20 cellular contexts compared by ENCODE assay signal in the genomic region with DNA sequence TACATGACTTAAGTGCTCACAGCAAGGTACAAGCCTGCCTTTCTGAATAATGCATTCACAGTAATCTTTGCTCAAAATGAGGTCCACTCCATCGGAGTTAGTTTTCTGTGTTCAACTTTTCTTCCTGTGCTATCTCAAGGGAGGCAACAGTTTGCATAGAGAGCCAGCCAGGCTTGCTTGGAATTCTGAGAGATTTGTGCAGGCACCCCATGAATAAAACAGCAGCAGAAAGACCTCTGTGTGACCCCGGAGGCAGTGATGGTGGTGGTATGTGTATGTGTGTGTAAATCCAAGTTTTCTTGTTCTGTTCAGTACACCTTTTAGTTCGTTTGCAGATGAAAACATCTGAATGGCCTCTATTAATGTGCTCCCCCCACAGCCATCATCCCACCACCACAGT.
"Had no signal": no experiment of that assay in that cellular context is flagged by ENCODE, and none has a peak within 500 bp of the region (broad histone marks: within the 10 kb centered on the region; RNA-seq: fewer than 3 reads in every experiment).

No MANE protein-coding gene starts in this region.

- H3K27ac Mint-ChIP-seq: activated naive CD8-positive, alpha-beta T cell treated with anti-CD3 and anti-CD28 coated beads for 36 hours; effector memory CD8-positive, alpha-beta T cell; naive thymus-derived CD4-positive, alpha-beta T cell; T-helper 1 cell treated with Interleukin-12 subunit alpha and Interleukin-12 subunit beta and Interleukin-4 antibody, amounts not matched to agents 30 μg/mL and 1 μg/mL, for 36 hours had no signal

- H3K4me3 Mint-ChIP-seq: activated naive CD8-positive, alpha-beta T cell treated with anti-CD3 and anti-CD28 coated beads for 36 hours; effector memory CD8-positive, alpha-beta T cell; naive thymus-derived CD4-positive, alpha-beta T cell; T-helper 1 cell treated with Interleukin-12 subunit alpha and Interleukin-12 subunit beta and Interleukin-4 antibody, amounts not matched to agents 30 μg/mL and 1 μg/mL, for 36 hours had no signal

- H3K9me3 ChIP-seq: body of pancreas, lower lobe of right lung, spleen had no signal

- H3K4me1 Mint-ChIP-seq: activated naive CD8-positive, alpha-beta T cell treated with anti-CD3 and anti-CD28 coated beads for 36 hours; naive thymus-derived CD4-positive, alpha-beta T cell had no signal

- H3K36me3 Mint-ChIP-seq: activated naive CD8-positive, alpha-beta T cell treated with anti-CD3 and anti-CD28 coated beads for 36 hours; naive thymus-derived CD4-positive, alpha-beta T cell had no signal

- H3K27me3 Mint-ChIP-seq: activated naive CD8-positive, alpha-beta T cell treated with anti-CD3 and anti-CD28 coated beads for 36 hours; effector memory CD8-positive, alpha-beta T cell had no signal

- H3K9ac ChIP-seq: parathyroid adenoma had no signal

- H3K4me3 ChIP-seq: body of pancreas, dorsolateral prefrontal cortex, lower lobe of right lung, spleen had no signal

- H3K27ac ChIP-seq: body of pancreas, dorsolateral prefrontal cortex, lower lobe of right lung, parathyroid adenoma, spleen had no signal

- H3K4me1 ChIP-seq: body of pancreas, lower lobe of right lung, parathyroid adenoma, spleen had no signal

- H3K9me3 Mint-ChIP-seq: activated naive CD8-positive, alpha-beta T cell treated with anti-CD3 and anti-CD28 coated beads for 36 hours; effector memory CD8-positive, alpha-beta T cell; T-helper 1 cell treated with Interleukin-12 subunit alpha and Interleukin-12 subunit beta and Interleukin-4 antibody, amounts not matched to agents 30 μg/mL and 1 μg/mL, for 36 hours had no signal

- DNase-seq: activated CD4-positive, alpha-beta T cell treated with anti-CD3 and anti-CD28 coated beads for 4 hours; activated CD4-positive, alpha-beta T cell treated with anti-CD3 and anti-CD28 coated beads, Interleukin-2, amount 50 U/mL, for 48 hours; activated CD4-positive, CD25-positive, alpha-beta regulatory T cell; activated naive CD4-positive, alpha-beta T cell treated with Interleukin-2 at 50 U/mL for 16 hours; activated naive CD8-positive, alpha-beta T cell treated with anti-CD3 and anti-CD28 coated beads for 36 hours; activated T-cell treated with anti-CD3 and anti-CD28 coated beads, Interleukin-2, amount 50 U/mL, for 48 hours; amygdala; body of pancreas; caudate nucleus; dorsolateral prefrontal cortex; effector memory CD8-positive, alpha-beta T cell; lower lobe of right lung; naive thymus-derived CD4-positive, alpha-beta T cell; spleen; stimulated activated CD4-positive, alpha-beta T cell treated with anti-CD3 and anti-CD28 coated beads, Interleukin-4, amount 100 ng/mL, for 24 hours; stimulated activated naive CD4-positive, alpha-beta T cell treated with Interleukin-2 at 50 U/mL for 16 hours; T1000 had no signal

- H3K27me3 ChIP-seq: body of pancreas, spleen had no signal

- ATAC-seq: body of pancreas; effector memory CD8-positive, alpha-beta T cell; left lobe of liver; lower lobe of right lung; naive thymus-derived CD4-positive, alpha-beta T cell had no signal
